In genomic region chr18:23307567-23308295, GRCh38 we compare ENCODE assay signal across 9 cellular contexts.
DNase-seq lines count a peak whose midpoint lies in the region; ATAC-seq and TF ChIP-seq lines count a peak whose summit lies in the region.
"Had no signal": no experiment of that assay in that cellular context is flagged by ENCODE, and none has a peak within 500 bp of the region (broad histone marks: within the 10 kb centered on the region; RNA-seq: fewer than 3 reads in every experiment).

No MANE protein-coding gene starts in this region.

- peak overlapping the region; percentile 74 for H3K27ac Mint-ChIP-seq in activated T-helper 1 cell treated with anti-CD3 and anti-CD28 coated beads, Interleukin-12 subunit alpha, Interleukin-12 subunit beta, Interleukin-2, Interleukin-4 antibody, amounts not matched to agents 30 ng/mL and 10 ng/mL and 1 ng/mL, durations not matched to agents 14 hours and 24 hours and 36 hours
- H3K27ac Mint-ChIP-seq in nephron: peak overlapping the region in 2 of 3 experiments; percentile 29 to 76

- H3K4me1 Mint-ChIP-seq in activated T-helper 1 cell treated with anti-CD3 and anti-CD28 coated beads, Interleukin-12 subunit alpha, Interleukin-12 subunit beta, Interleukin-2, Interleukin-4 antibody, amounts not matched to agents 30 ng/mL and 10 ng/mL and 1 ng/mL, durations not matched to agents 14 hours and 24 hours and 36 hours (ENCODE audit: low read depth): peaks cover 45% of the 10 kb centered on the region
- peaks cover 38% of the 10 kb centered on the region for H3K4me1 Mint-ChIP-seq in nephron

- H3K27me3 Mint-ChIP-seq in activated T-helper 1 cell treated with anti-CD3 and anti-CD28 coated beads, Interleukin-12 subunit alpha, Interleukin-12 subunit beta, Interleukin-2, Interleukin-4 antibody, amounts not matched to agents 30 ng/mL and 10 ng/mL and 1 ng/mL, durations not matched to agents 14 hours and 24 hours and 36 hours (ENCODE audit: insufficient read depth): no peaks in the 10 kb centered on the region
- H3K27me3 Mint-ChIP-seq in nephron (ENCODE audit: low read depth): no peaks in the 10 kb centered on the region

- DNase-seq in activated T-helper 1 cell treated with anti-CD3 and anti-CD28 coated beads, Interleukin-12 subunit alpha, Interleukin-12 subunit beta, Interleukin-2, Interleukin-4 antibody, amounts not matched to agents 30 ng/mL and 10 ng/mL and 1 ng/mL, durations not matched to agents 14 hours and 24 hours and 36 hours (ENCODE audit: low spot score): peak; percentile 31
- DNase-seq in GF-D8 (lab: John Stamatoyannopoulos, UW): no peak
- no peak for DNase-seq in GM19240 (ENCODE audit: insufficient read length, low spot score)
- no peak for DNase-seq in NCI-H2029 (lab: John Stamatoyannopoulos, UW)
- DNase-seq: activated T-cell treated with anti-CD3 and anti-CD28 coated beads, Interleukin-2, amount 50 U/mL, for 4 hours had no signal

- no peaks in the 10 kb centered on the region for H3K36me3 Mint-ChIP-seq in activated T-helper 1 cell treated with anti-CD3 and anti-CD28 coated beads, Interleukin-12 subunit alpha, Interleukin-12 subunit beta, Interleukin-2, Interleukin-4 antibody, amounts not matched to agents 30 ng/mL and 10 ng/mL and 1 ng/mL, durations not matched to agents 14 hours and 24 hours and 36 hours (ENCODE audit: low read depth)
- H3K36me3 Mint-ChIP-seq in nephron (ENCODE audit: low read depth): peaks cover 5% of the 10 kb centered on the region

- intact Hi-C loops in activated T-helper 1 cell treated with anti-CD3 and anti-CD28 coated beads, Interleukin-12 subunit alpha, Interleukin-12 subunit beta, Interleukin-2, Interleukin-4 antibody, amounts not matched to agents 30 ng/mL and 10 ng/mL and 1 ng/mL, durations not matched to agents 14 hours and 24 hours and 36 hours (cut with micrococcal nuclease): loop anchor here (2.0 kb wide), 1 partner anchor 51 kb away; no protein-coding TSS in a partner anchor

- ATAC-seq in GM18870 (IDR thresholded peaks at IDR 0.05; ENCODE audit: unreplicated experiment) (peak; percentile 48), HG03097 (IDR thresholded peaks at IDR 0.05; ENCODE audit: low FRiP score, unreplicated experiment) (peak; percentile 67), GM19351 (IDR thresholded peaks at IDR 0.05; ENCODE audit: unreplicated experiment) (no peak)

- no peaks in the 10 kb centered on the region for H3K9me3 Mint-ChIP-seq in activated T-helper 1 cell treated with anti-CD3 and anti-CD28 coated beads, Interleukin-12 subunit alpha, Interleukin-12 subunit beta, Interleukin-2, Interleukin-4 antibody, amounts not matched to agents 30 ng/mL and 10 ng/mL and 1 ng/mL, durations not matched to agents 14 hours and 24 hours and 36 hours
- H3K9me3 Mint-ChIP-seq in nephron: no peaks in the 10 kb centered on the region
- H3K9me3 Mint-ChIP-seq: activated T-cell treated with anti-CD3 and anti-CD28 coated beads, Interleukin-2, amount 50 U/mL, for 4 hours had no signal

- no peak for TF ChIP-seq CTCF in nephron (IDR thresholded peaks at IDR 0.05; ENCODE audit: unreplicated experiment in 3 of 3)

- H3K4me3 Mint-ChIP-seq in activated T-helper 1 cell treated with anti-CD3 and anti-CD28 coated beads, Interleukin-12 subunit alpha, Interleukin-12 subunit beta, Interleukin-2, Interleukin-4 antibody, amounts not matched to agents 30 ng/mL and 10 ng/mL and 1 ng/mL, durations not matched to agents 14 hours and 24 hours and 36 hours: peak overlapping the region; percentile 24
- H3K4me3 Mint-ChIP-seq in nephron: no peak overlapping the region
